1 cellular context compared by ENCODE assay signal in genomic region chr14:103121846-103122577, GRCh38.
TF ChIP-seq lines count a peak whose summit lies in the region.

No MANE protein-coding gene starts in this region.

TF ChIP-seq in endothelial cell of umbilical vein, 7 proteins besides CTCF, POLR2A, EP300 and RAD21 (continued from another document):
- TF ChIP-seq JUN (IDR thresholded peaks at IDR 0.05; ENCODE audit: borderline replicate concordance, insufficient read depth, insufficient read length, low read depth) (no peak), MYC (IDR thresholded peaks at IDR 0.05; ENCODE audit: low read depth, low read length) (no peak), FOS (IDR thresholded peaks at IDR 0.05; ENCODE audit: borderline replicate concordance, insufficient read depth, low read length) (no peak), MAX (IDR thresholded peaks at IDR 0.05; ENCODE audit: insufficient read depth, insufficient read length) (no peak), POLR2AphosphoS5 (IDR thresholded peaks at IDR 0.05; ENCODE audit: insufficient read depth, low read depth, low read length) (no peak), GATA2 (IDR thresholded peaks at IDR 0.05; ENCODE audit: insufficient read depth, insufficient read length, low read depth, low read length) (no peak)
